ENCODE assay signal across 8 cellular contexts in genomic region chr2:100562613-100563406, GRCh38. TPM values are rescaled to one million over a fixed set of nuclear protein-coding genes. Genes with fewer than 3 reads are reported as not detected.
DNase-seq lines count a peak whose midpoint lies in the region; ATAC-seq and TF ChIP-seq lines count a peak whose summit lies in the region.

Gene PDCL3 (plus strand): TSS chr2:100562993. CDS start chr2:100563068, 75 bp downstream.

- peak within 1 kb of the TSS; percentile 91 for H3K27ac ChIP-seq in CD4-positive, CD25-positive, alpha-beta regulatory T cell (ENCODE audit: insufficient read depth, low read length, poor library complexity, severe bottlenecking)
- peak within 1 kb of the TSS; percentile 94 to 97 for H3K27ac ChIP-seq in left lung

- TF ChIP-seq CTCF in left lung (IDR thresholded peaks at IDR 0.05), result peak in 1 of 2 donors; percentile 2

- H3K9me3 Mint-ChIP-seq in CD4-positive, CD25-positive, alpha-beta regulatory T cell, result no peaks in the 10 kb centered on the region

- H3K36me3 ChIP-seq in CD4-positive, CD25-positive, alpha-beta regulatory T cell (ENCODE audit: control insufficient read depth, insufficient read depth, low read length), result peaks cover 9% of the 10 kb centered on the region
- H3K36me3 ChIP-seq in left lung, result peaks cover 0 to 14% of the 10 kb centered on the region in 2 donors

- H3K27ac Mint-ChIP-seq in CD4-positive, CD25-positive, alpha-beta regulatory T cell, result peak within 1 kb of the TSS; percentile 98 to 99 (median 99)

- intact Hi-C loops in left lung (cut with DNase I), result no loop called here

- no peaks in the 10 kb centered on the region for H3K27me3 Mint-ChIP-seq in CD4-positive, CD25-positive, alpha-beta regulatory T cell

- H3K36me3 Mint-ChIP-seq in CD4-positive, CD25-positive, alpha-beta regulatory T cell, result peaks cover 14% of the 10 kb centered on the region

- no peaks in the 10 kb centered on the region for H3K27me3 ChIP-seq in CD4-positive, CD25-positive, alpha-beta regulatory T cell (ENCODE audit: control insufficient read depth, insufficient read depth, low read length)
- H3K27me3 ChIP-seq in left lung, result no peaks in the 10 kb centered on the region

- peaks cover 26% of the 10 kb centered on the region for H3K4me1 ChIP-seq in CD4-positive, CD25-positive, alpha-beta regulatory T cell (ENCODE audit: control insufficient read depth, insufficient read depth, low read length, poor library complexity, severe bottlenecking)
- H3K4me1 ChIP-seq in left lung, result peaks cover 0 to 22% of the 10 kb centered on the region in 2 donors

- ATAC-seq in CD4-positive, CD25-positive, alpha-beta regulatory T cell (ENCODE audit: low read depth in 2 of 2), result peak; percentile 90 to 92
- ATAC-seq in GM19395 (IDR thresholded peaks at IDR 0.05; ENCODE audit: unreplicated experiment) (peak; percentile 96), HG03565 (IDR thresholded peaks at IDR 0.05; ENCODE audit: unreplicated experiment) (peak; percentile 91), left lung (peak; percentile 97)

- peaks cover 11 to 56% (median 32%) of the 10 kb centered on the region in 4 donors for H3K4me1 Mint-ChIP-seq in CD4-positive, CD25-positive, alpha-beta regulatory T cell

- peak within 1 kb of the TSS; percentile 84 for H3K4me3 ChIP-seq in CD4-positive, CD25-positive, alpha-beta regulatory T cell (ENCODE audit: low read depth, low read length)
- H3K4me3 ChIP-seq in left lung, result peak within 1 kb of the TSS; percentile 84

- peak within 1 kb of the TSS; percentile 94 to 98 (median 95) for H3K4me3 Mint-ChIP-seq in CD4-positive, CD25-positive, alpha-beta regulatory T cell

- H3K9me3 ChIP-seq in CD4-positive, CD25-positive, alpha-beta regulatory T cell (ENCODE audit: control insufficient read depth in 2 of 2, low read length in 2 of 2), result no peaks in the 10 kb centered on the region
- H3K9me3 ChIP-seq in left lung, result no peaks in the 10 kb centered on the region

- peak; percentile 90 to 98 (median 97) for DNase-seq in CD4-positive, CD25-positive, alpha-beta regulatory T cell
- DNase-seq in NCI-H774 (lab: John Stamatoyannopoulos, UW), result peak; percentile 97
- DNase-seq in activated CD4-positive, alpha-beta T cell treated with anti-CD3 and anti-CD28 coated beads, Interleukin-2, amount 50 U/mL, for 4 hours, result peak; percentile 92 to 93
- peak; percentile 99 for DNase-seq in dermis blood vessel endothelial cell
- peak; percentile 98 to 99 for DNase-seq in left lung
- DNase-seq in stimulated activated CD4-positive, alpha-beta T cell treated with anti-CD3 and anti-CD28 coated beads, Interleukin-2, amount 100 ng/mL, for 48 hours, result peak; percentile 81 to 88

RNA-seq across cellular contexts. Expression of gene PDCL3, which starts in this region (rescaled TPM):
- total RNA-seq in CD4-positive, CD25-positive, alpha-beta regulatory T cell, result 45.2 TPM
- polyA plus RNA-seq in CD4-positive, CD25-positive, alpha-beta regulatory T cell, result 10 to 100 TPM; 52.1 to 62.5 (median 58.1) TPM
- 16.2 and 20.3 TPM in 2 replicates for total RNA-seq in dermis blood vessel endothelial cell
- total RNA-seq in left lung, result 10 to 100 TPM; 17.8 to 19.5 TPM

Comparison
In these comparisons a context has a peak if more than half of its experiments do, and no peak if none do; other contexts are left out.
1. Peak in every context shown above with its lines: DNase-seq, ATAC-seq, H3K4me3 ChIP-seq and H3K27ac ChIP-seq.